Comparison of ENCODE assay signal across 26 cellular contexts in the genomic region with DNA sequence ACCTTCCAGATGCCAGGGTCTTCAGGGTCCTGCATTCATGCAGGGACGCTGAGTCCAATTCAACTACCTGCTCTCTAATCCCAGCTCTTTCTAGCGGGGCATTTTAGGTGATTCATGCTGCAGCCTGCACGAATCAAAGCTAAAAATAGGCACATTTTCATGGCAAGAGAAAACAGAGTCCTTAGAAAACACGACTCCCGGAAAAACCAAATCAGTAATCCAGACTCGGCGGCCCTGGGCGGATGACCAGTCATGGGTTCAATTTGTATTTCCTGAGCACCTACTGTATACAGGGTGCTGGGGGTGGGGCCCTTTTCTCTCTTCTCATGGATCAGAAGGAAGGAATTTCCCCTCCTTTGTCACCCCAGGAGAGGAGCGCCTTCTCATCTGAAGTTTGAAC.
DNase-seq lines count a peak whose midpoint lies in the region; ATAC-seq, FAIRE-seq and TF ChIP-seq lines count a peak whose summit lies in the region.
"Had no signal": no experiment of that assay in that cellular context is flagged by ENCODE, and none has a peak within 500 bp of the region (broad histone marks: within the 10 kb centered on the region; RNA-seq: fewer than 3 reads in every experiment).

No MANE protein-coding gene starts in this region.

- DNase-seq in A172 (ENCODE audit: low spot score) (peak; percentile 51), GM23248 (peak; percentile 52), astrocyte (ENCODE audit: low read depth) (peak; percentile 51), kidney glomerular epithelial cell (lab: John Stamatoyannopoulos, UW) (peak; percentile 17), mucosa of descending colon (no peak), SKM-1 treated with dmso at 0.1 percent for 144 hours (lab: John Stamatoyannopoulos, UW; ENCODE audit: unreplicated experiment) (no peak), Kasumi-1 (lab: John Stamatoyannopoulos, UW) (no peak), KG1 (lab: John Stamatoyannopoulos, UW) (no peak)
- DNase-seq: ACHN; activated CD4-positive, alpha-beta memory T cell treated with anti-CD3 and anti-CD28 coated beads for 36 hours; activated naive CD4-positive, alpha-beta T cell; activated T-cell treated with anti-CD3 and anti-CD28 coated beads for 4 hours; aorta; CD4-positive, alpha-beta memory T cell; DMS153; Karpas-422; NCI-H524 treated with DMSO at 0.1 percent for 48 hours; nephron progenitor cell; OCI-M1; uterus had no signal

- peaks cover 7% of the 10 kb centered on the region for H3K27me3 Mint-ChIP-seq in astrocyte (ENCODE audit: low read depth, unreplicated experiment)
- H3K27me3 Mint-ChIP-seq: activated B cell treated with CpG ODN at 0.5 μM for 24 hours; activated CD4-positive, alpha-beta memory T cell treated with anti-CD3 and anti-CD28 coated beads for 36 hours had no signal

- H3K27ac ChIP-seq in GM23248 (no peak overlapping the region), astrocyte (ENCODE audit: low read depth, low read length) (no peak overlapping the region)
- H3K27ac ChIP-seq: SJSA1 had no signal

- TF ChIP-seq CTCF in astrocyte (IDR thresholded peaks at IDR 0.05; ENCODE audit: insufficient read depth, low read depth, low read length) (no peak), mucosa of descending colon (IDR thresholded peaks at IDR 0.05) (no peak)

- H3K9ac ChIP-seq in GM23248 (no peak overlapping the region), astrocyte (ENCODE audit: low read length) (no peak overlapping the region)

- H3K4me3 ChIP-seq in GM23248: no peak overlapping the region
- no peak overlapping the region for H3K4me3 ChIP-seq in astrocyte (ENCODE audit: insufficient read depth, low read depth, low read length)
- H3K4me3 ChIP-seq in mucosa of descending colon: no peak overlapping the region
- H3K4me3 ChIP-seq: SJSA1, smooth muscle cell, uterus had no signal

- no peaks in the 10 kb centered on the region for H3K9me2 ChIP-seq in GM23248 (ENCODE audit: insufficient read depth)

- FAIRE-seq in astrocyte (lab: Jason Lieb, UNC): no peak
- FAIRE-seq: frontal cortex had no signal

- H3K27me3 ChIP-seq in GM23248 (replicated peaks; ENCODE audit: insufficient read depth) (peaks cover 10% of the 10 kb centered on the region; the same call in 1 of the 2 replicates), astrocyte (ENCODE audit: insufficient read depth, low read length) (no peaks in the 10 kb centered on the region)
- H3K27me3 ChIP-seq: SJSA1, uterus had no signal

- H3K9me3 Mint-ChIP-seq in astrocyte (ENCODE audit: unreplicated experiment): peaks cover 3% of the 10 kb centered on the region
- H3K9me3 Mint-ChIP-seq: activated B cell treated with CpG ODN at 0.5 μM for 24 hours; activated CD4-positive, alpha-beta memory T cell treated with anti-CD3 and anti-CD28 coated beads for 36 hours; CD4-positive, alpha-beta memory T cell; mesothelial cell of epicardium; nephron progenitor cell had no signal

- intact Hi-C loops in mucosa of descending colon (cut with DNase I, micrococcal nuclease): no loop called here

- H3K9me3 ChIP-seq in GM23248 (ENCODE audit: low read depth): no peaks in the 10 kb centered on the region
- H3K9me3 ChIP-seq in astrocyte (ENCODE audit: insufficient read depth, low read depth, low read length): no peaks in the 10 kb centered on the region
- no peaks in the 10 kb centered on the region for H3K9me3 ChIP-seq in mucosa of descending colon
- H3K9me3 ChIP-seq: uterus had no signal

- H3K4me2 ChIP-seq in GM23248 (ENCODE audit: unreplicated experiment) (no peak overlapping the region), astrocyte (ENCODE audit: low read length) (peak overlapping the region; percentile 41)
- H3K4me2 ChIP-seq: smooth muscle cell had no signal

- no peaks in the 10 kb centered on the region for H3K79me2 ChIP-seq in GM23248 (ENCODE audit: insufficient read depth)
- H3K79me2 ChIP-seq in astrocyte (ENCODE audit: insufficient read depth, low read length): no peaks in the 10 kb centered on the region

- H3K36me3 ChIP-seq in GM23248 (ENCODE audit: low read depth) (no peaks in the 10 kb centered on the region), astrocyte (ENCODE audit: insufficient read depth, low read length) (no peaks in the 10 kb centered on the region), mucosa of descending colon (ENCODE audit: low read depth) (no peaks in the 10 kb centered on the region)
- H3K36me3 ChIP-seq: SJSA1, uterus had no signal

- no peak overlapping the region for H3K4me3 Mint-ChIP-seq in astrocyte (ENCODE audit: unreplicated experiment)
- H3K4me3 Mint-ChIP-seq: activated B cell treated with CpG ODN at 0.5 μM for 24 hours; activated CD4-positive, alpha-beta memory T cell treated with anti-CD3 and anti-CD28 coated beads for 36 hours; CD4-positive, alpha-beta memory T cell; mesothelial cell of epicardium; nephron progenitor cell had no signal

- H3K4me1 Mint-ChIP-seq in astrocyte (ENCODE audit: low read depth, unreplicated experiment): peaks cover 7% of the 10 kb centered on the region
- H3K4me1 Mint-ChIP-seq: CD4-positive, alpha-beta memory T cell had no signal

- WGBS in GM23248 (ENCODE audit: low coverage in 1 of 2, low lambda C conversion rate in 2 of 2, missing lambda C conversion rate in 2 of 2), 2 experiments: 59 to 64% methylated on average over 9 of the region's 9 CpGs

- no peak for ATAC-seq in mucosa of descending colon

- no peak overlapping the region for H3K27ac Mint-ChIP-seq in astrocyte (ENCODE audit: unreplicated experiment)
- H3K27ac Mint-ChIP-seq: activated B cell treated with CpG ODN at 0.5 μM for 24 hours; activated CD4-positive, alpha-beta memory T cell treated with anti-CD3 and anti-CD28 coated beads for 36 hours; CD4-positive, alpha-beta memory T cell; mesothelial cell of epicardium; nephron progenitor cell; progenitor cell of endocrine pancreas had no signal

- no peaks in the 10 kb centered on the region for H3K36me3 Mint-ChIP-seq in astrocyte (ENCODE audit: low read depth, unreplicated experiment)
- H3K36me3 Mint-ChIP-seq: activated CD4-positive, alpha-beta memory T cell treated with anti-CD3 and anti-CD28 coated beads for 36 hours; CD4-positive, alpha-beta memory T cell; mesothelial cell of epicardium had no signal

- H4K20me1 ChIP-seq in GM23248 (ENCODE audit: insufficient read depth) (no peaks in the 10 kb centered on the region), astrocyte (ENCODE audit: insufficient read depth, low read length) (no peaks in the 10 kb centered on the region)

- no peaks in the 10 kb centered on the region for H3F3A ChIP-seq in GM23248 (ENCODE audit: insufficient read depth)

- no peaks in the 10 kb centered on the region for H3K4me1 ChIP-seq in GM23248 (ENCODE audit: insufficient read depth)
- peaks cover 10% of the 10 kb centered on the region for H3K4me1 ChIP-seq in astrocyte (ENCODE audit: insufficient read depth, low read length)
- no peaks in the 10 kb centered on the region for H3K4me1 ChIP-seq in mucosa of descending colon (ENCODE audit: low read depth)
- H3K4me1 ChIP-seq: SJSA1 had no signal

- in situ Hi-C loops in GM23248 (cut with MboI): loop anchor here (10.0 kb wide), 1 partner anchor 703 kb away; no protein-coding TSS in a partner anchor

- no peak overlapping the region for H2AFZ ChIP-seq in GM23248
- no peak overlapping the region for H2AFZ ChIP-seq in astrocyte (ENCODE audit: low read depth, low read length)

Comparison
In these comparisons a context has a peak if more than half of its experiments do, and no peak if none do; other contexts are left out.
1. DNase-seq: peak in A172 (single experiment), GM23248 (single experiment), astrocyte (single experiment) and kidney glomerular epithelial cell (single experiment); none in mucosa of descending colon (0 of 3), SKM-1 treated with dmso at 0.1 percent for 144 hours (single experiment), Kasumi-1 (0 of 2) and KG1 (single experiment).